8 cellular contexts compared by ENCODE assay signal in genomic region chr2:47767880-47768609, GRCh38. TPM values are rescaled to one million over a fixed set of nuclear protein-coding genes. Genes with fewer than 3 reads are reported as not detected.
A peak's percentile ranks its signal among the peaks of the same experiment; 100 is the strongest.
DNase-seq lines count a peak whose midpoint lies in the region; ATAC-seq, FAIRE-seq and TF ChIP-seq lines count a peak whose summit lies in the region.

No MANE protein-coding gene starts in this region.

- H3K9me3 Mint-ChIP-seq in glutamatergic neuron (ENCODE audit: unreplicated experiment), result peaks cover 2% of the 10 kb centered on the region

- peaks cover 2% of the 10 kb centered on the region for H3K27me3 Mint-ChIP-seq in glutamatergic neuron (ENCODE audit: unreplicated experiment)

- peak; percentile 43 for DNase-seq in NCI-H748 (lab: John Stamatoyannopoulos, UW; ENCODE audit: unreplicated experiment)
- no peak for DNase-seq in NCI-H748 treated with DMSO at 0.1 percent for 48 hours (lab: John Stamatoyannopoulos, UW)
- peak; percentile 26 to 36 for DNase-seq in SHP77 (lab: John Stamatoyannopoulos, UW)
- DNase-seq in activated gamma-delta T cell treated with Interleukin-2 at 50 U/mL for 16 hours, result peak; percentile 68
- DNase-seq in glutamatergic neuron, result peak; percentile 88
- DNase-seq in posterior vena cava (ENCODE audit: low spot score), result peak; percentile 93
- DNase-seq in urothelium cell line (ENCODE audit: low spot score), result peak; percentile 77

- intact Hi-C loops in posterior vena cava (cut with DNase I), result loop anchor here (5.0 kb wide), 1 partner anchor 331 kb away; no protein-coding TSS in a partner anchor

- no peak overlapping the region for H3K4me3 Mint-ChIP-seq in glutamatergic neuron (ENCODE audit: unreplicated experiment)

- TF ChIP-seq CTCF in glutamatergic neuron (IDR thresholded peaks at IDR 0.05; ENCODE audit: partially characterized antibody, unreplicated experiment), result peak; percentile 99

- H3K4me1 Mint-ChIP-seq in glutamatergic neuron (ENCODE audit: low read depth, unreplicated experiment), result no peaks in the 10 kb centered on the region

- no peak for FAIRE-seq in urothelium cell line (lab: Jason Lieb, UNC)

- no peak overlapping the region for H3K27ac Mint-ChIP-seq in glutamatergic neuron (ENCODE audit: unreplicated experiment)

- peak; percentile 46 for ATAC-seq in HG03469 (IDR thresholded peaks at IDR 0.05; ENCODE audit: unreplicated experiment)

- peaks cover 3% of the 10 kb centered on the region for H3K36me3 Mint-ChIP-seq in glutamatergic neuron (ENCODE audit: unreplicated experiment)

RNA-seq across cellular contexts. Expression of gene MSH6, which starts 14.9 kb away (rescaled TPM):
- total RNA-seq in glutamatergic neuron (ENCODE audit: unreplicated experiment) (34.9 TPM), posterior vena cava (10 to 100 TPM; 30.8 to 36.3 TPM)
